Comparison of ENCODE assay signal across 8 cellular contexts in genomic region chr10:95236068-95236903, GRCh38. TPM values are rescaled to one million over a fixed set of nuclear protein-coding genes. Genes with fewer than 3 reads are reported as not detected.
A peak's percentile ranks its signal among the peaks of the same experiment; 100 is the strongest.
DNase-seq lines count a peak whose midpoint lies in the region; ATAC-seq and TF ChIP-seq lines count a peak whose summit lies in the region.

No MANE protein-coding gene starts in this region.

- 59% methylated on average over 6 of the region's 6 CpGs for WGBS in mesenchymal stem cell

- H4K8ac ChIP-seq in mesenchymal stem cell (ENCODE audit: low read length): no peak overlapping the region

- no peak overlapping the region for H3K23ac ChIP-seq in mesenchymal stem cell (ENCODE audit: low read length in 2 of 2)

- no peak overlapping the region for H3K4me3 ChIP-seq in AG04450 (ENCODE audit: low read depth, low read length)
- no peak overlapping the region for H3K4me3 ChIP-seq in SJSA1
- H3K4me3 ChIP-seq in mesenchymal stem cell (ENCODE audit: insufficient read depth in 1 of 2, low read depth in 1 of 2, low read length in 2 of 2): no peak overlapping the region

- H3K4me1 ChIP-seq in SJSA1 (replicated peaks) (peaks cover 35% of the 10 kb centered on the region), mesenchymal stem cell (ENCODE audit: control insufficient read depth, insufficient read depth, low read depth, low read length) (peaks cover 16% of the 10 kb centered on the region)

- H2BK5ac ChIP-seq in mesenchymal stem cell (ENCODE audit: low read depth, low read length, poor library complexity, severe bottlenecking): no peak overlapping the region

- H2AK5ac ChIP-seq in mesenchymal stem cell (ENCODE audit: low read length, severe bottlenecking): peak overlapping the region; percentile 87

- peak overlapping the region in 1 of 2 experiments; percentile 11 for H3K18ac ChIP-seq in mesenchymal stem cell (ENCODE audit: low read depth in 1 of 2, low read length in 2 of 2)

- no peak for TF ChIP-seq CTCF in AG04450 (IDR thresholded peaks at IDR 0.05; ENCODE audit: low read depth, low read length)

- H3K14ac ChIP-seq in mesenchymal stem cell (ENCODE audit: low read length in 2 of 2): peak overlapping the region in 1 of 2 experiments; percentile 62

- H3K27me3 ChIP-seq in AG04450 (ENCODE audit: control insufficient read depth, insufficient read depth, low read length) (no peaks in the 10 kb centered on the region), SJSA1 (replicated peaks) (no peaks in the 10 kb centered on the region), mesenchymal stem cell (ENCODE audit: control insufficient read depth in 1 of 2, insufficient read depth in 1 of 2, low read length in 2 of 2) (no peaks in the 10 kb centered on the region)

- no peak overlapping the region for H2BK15ac ChIP-seq in mesenchymal stem cell (ENCODE audit: low read depth, poor library complexity, severe bottlenecking)

- H3K36me3 ChIP-seq in SJSA1: peaks cover 91% of the 10 kb centered on the region
- peaks cover 0 to 36% of the 10 kb centered on the region in 2 experiments for H3K36me3 ChIP-seq in mesenchymal stem cell (ENCODE audit: control insufficient read depth in 1 of 2, insufficient read depth in 2 of 2, low read depth in 1 of 2, low read length in 2 of 2)

- no peak overlapping the region for H3K4me2 ChIP-seq in mesenchymal stem cell (ENCODE audit: low read length, poor library complexity, severe bottlenecking)

- H3K27ac ChIP-seq in AG04450 (ENCODE audit: low read depth, low read length) (peak overlapping the region; percentile 77), SJSA1 (peak overlapping the region; percentile 79), mesenchymal stem cell (ENCODE audit: low read length, poor library complexity, severe bottlenecking) (peak overlapping the region; percentile 39)

- H2AFZ ChIP-seq in mesenchymal stem cell (ENCODE audit: low read depth, low read length): no peak overlapping the region

- H3K79me1 ChIP-seq in mesenchymal stem cell (replicated peaks; ENCODE audit: low read length, poor library complexity, severe bottlenecking): peaks cover 7% of the 10 kb centered on the region

- H3K4ac ChIP-seq in mesenchymal stem cell (ENCODE audit: low read depth in 1 of 2, low read length in 2 of 2): peak overlapping the region in 1 of 2 experiments; percentile 61

- H2BK12ac ChIP-seq in mesenchymal stem cell (ENCODE audit: low read length in 2 of 2): peak overlapping the region in 1 of 2 experiments; percentile 24

- CTCF ChIA-PET in AG04450 (lab: Charles Lee): interaction anchor here (0.7 to 18.8 kb wide), 5 partner anchors 8 to 242 kb away, joined by 3 to 507 read pairs (median 9); no protein-coding TSS in a partner anchor

- peaks cover 7% of the 10 kb centered on the region for H3K9me3 ChIP-seq in AG04450 (ENCODE audit: control insufficient read depth, insufficient read depth, low read length)
- no peaks in the 10 kb centered on the region for H3K9me3 ChIP-seq in SJSA1 (replicated peaks)
- H3K9me3 ChIP-seq in mesenchymal stem cell (ENCODE audit: control insufficient read depth, low read length): peaks cover 16% of the 10 kb centered on the region

- POLR2A ChIA-PET in AG04450 (lab: Yijun Ruan, JAX): interaction anchor here (0.7 kb wide), 1 partner anchor 9 kb away, joined by 3 read pairs; no protein-coding TSS in a partner anchor

- H4K91ac ChIP-seq in mesenchymal stem cell (ENCODE audit: low read length): no peak overlapping the region

- DNase-seq in AG04450 (ENCODE audit: low read depth, low spot score) (no peak), SJSA1 (ENCODE audit: low read depth in 1 of 2, low spot score in 2 of 2) (peak; percentile 67 to 69), mesenchymal stem cell (peak; percentile 67), NCI-H1092 (lab: John Stamatoyannopoulos, UW) (no peak), GDM1 (lab: John Stamatoyannopoulos, UW) (no peak), ecto neural progenitor cell (ENCODE audit: low spot score) (no peak)

- H2BK120ac ChIP-seq in mesenchymal stem cell (ENCODE audit: low read depth, low read length): no peak overlapping the region

- H3K9ac ChIP-seq in mesenchymal stem cell (ENCODE audit: low read length): no peak overlapping the region

- ATAC-seq in GM18907 (IDR thresholded peaks at IDR 0.05; ENCODE audit: unreplicated experiment) (peak; percentile 98), HG03039 (IDR thresholded peaks at IDR 0.05; ENCODE audit: unreplicated experiment) (peak; percentile 93)

RNA-seq across cellular contexts. Expression of gene ACSM6, which starts 42.2 kb away (rescaled TPM):
- polyA plus RNA-seq in AG04450 (2011; rRNA removed): not detected in 2 replicates
- not detected in 2 replicates for polyA minus RNA-seq in AG04450 (2011; rRNA and poly(A)+ RNA removed)
- total RNA-seq in SJSA1 (2014; rRNA removed; shearing (Covaris generic)): not detected in 2 replicates
- polyA plus RNA-seq in mesenchymal stem cell (2013, experiment 1 of 2): not detected
- not detected for polyA plus RNA-seq in mesenchymal stem cell (2013, experiment 2 of 2)

RNA-seq across cellular contexts. Expression of gene PDLIM1, which starts 54.5 kb away (rescaled TPM):
- polyA plus RNA-seq in AG04450 (2011; rRNA removed): 255 and 334 TPM in 2 replicates
- polyA minus RNA-seq in AG04450 (2011; rRNA and poly(A)+ RNA removed): 269 and 320 TPM in 2 replicates
- total RNA-seq in SJSA1 (2014; rRNA removed; shearing (Covaris generic)): 45.5 and 55.6 TPM in 2 replicates
- polyA plus RNA-seq in mesenchymal stem cell (2013, experiment 1 of 2): 537 TPM
- 536 TPM for polyA plus RNA-seq in mesenchymal stem cell (2013, experiment 2 of 2)

Comparison
In these comparisons a context has a peak if more than half of its experiments do, and no peak if none do; other contexts are left out.
1. DNase-seq: peak in SJSA1 (2 of 2) and mesenchymal stem cell (single experiment); none in AG04450 (single experiment), NCI-H1092 (single experiment), GDM1 (single experiment) and ecto neural progenitor cell (single experiment).
2. Peak in every context shown above with its lines, with median percentiles within 50 percentile points of each other: H3K27ac ChIP-seq.